ENCODE assay signal across 19 cellular contexts in the genomic region with DNA sequence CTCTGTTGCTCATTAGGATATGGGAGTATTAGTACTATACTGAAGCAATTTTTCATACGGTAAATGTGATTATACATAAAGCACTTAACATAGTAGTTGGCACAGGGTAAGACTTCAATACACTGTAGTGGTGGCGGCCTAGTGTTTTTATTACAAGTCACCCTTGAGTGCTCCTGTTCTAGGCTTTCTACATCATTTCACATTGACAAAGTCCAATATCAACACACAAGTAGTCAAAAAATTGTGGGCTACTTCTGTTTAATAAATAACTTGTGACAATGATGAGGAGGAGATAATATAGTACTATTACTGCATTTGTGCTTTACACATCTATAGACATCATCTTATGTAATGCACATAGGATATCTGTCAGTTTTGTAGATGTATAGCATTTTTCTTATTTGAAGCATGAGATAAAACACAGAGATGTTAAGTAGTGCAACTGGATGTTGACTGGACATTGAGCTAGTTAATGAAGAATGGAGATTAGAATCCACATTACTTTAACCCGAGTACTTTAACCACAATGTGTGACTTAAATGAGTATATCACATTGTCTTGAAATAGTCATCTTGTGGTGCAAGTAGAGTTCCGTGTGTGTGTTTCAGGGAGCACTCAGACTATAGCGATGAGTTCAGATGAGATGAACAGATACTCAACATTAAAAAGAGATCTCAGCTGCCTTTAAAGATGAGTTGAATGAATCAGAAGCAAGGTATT.
DNase-seq lines count a peak whose midpoint lies in the region; ATAC-seq, FAIRE-seq and TF ChIP-seq lines count a peak whose summit lies in the region.
"Had no signal": no experiment of that assay in that cellular context is flagged by ENCODE, and none has a peak within 500 bp of the region (broad histone marks: within the 10 kb centered on the region; RNA-seq: fewer than 3 reads in every experiment).

No MANE protein-coding gene starts in this region.

- H3K27me3 ChIP-seq in keratinocyte (ENCODE audit: control insufficient read depth, extremely low read depth, insufficient read depth, low read length), result no peaks in the 10 kb centered on the region
- H3K27me3 ChIP-seq: BE2C had no signal

- H3K4me1 ChIP-seq in keratinocyte (ENCODE audit: control insufficient read depth, extremely low read depth, insufficient read depth, low read length), result no peaks in the 10 kb centered on the region
- H3K4me1 ChIP-seq: A549, BE2C had no signal

- dilution Hi-C loops in keratinocyte (cut with MboI; ENCODE audit: extremely low pct_ligation_motif_present, low sequenced_read_pairs), result no loop called here

- FAIRE-seq in HTR-8/SVneo (lab: Jason Lieb, UNC) (peak; percentile 40), keratinocyte (lab: Jason Lieb, UNC) (peak; percentile 64)
- FAIRE-seq: A549, D721Med, GM12892 had no signal

- H3K36me3 ChIP-seq in keratinocyte (ENCODE audit: control insufficient read depth in 2 of 2, extremely low read depth in 1 of 2, insufficient read depth in 2 of 2, low read length in 2 of 2), result no peaks in the 10 kb centered on the region
- H3K36me3 ChIP-seq: BE2C had no signal

- no peaks in the 10 kb centered on the region for H3K9me3 ChIP-seq in keratinocyte (ENCODE audit: control insufficient read depth, low read depth, low read length)
- H3K9me3 ChIP-seq: A549, BE2C had no signal

- no peak overlapping the region for H2AFZ ChIP-seq in keratinocyte (ENCODE audit: control insufficient read depth, low read length)

- no peak overlapping the region for H3K9ac ChIP-seq in keratinocyte (ENCODE audit: control insufficient read depth, extremely low read depth, insufficient read depth, low read length)

- H3K27ac ChIP-seq in keratinocyte (ENCODE audit: control insufficient read depth, insufficient read depth, low read length), result no peak overlapping the region
- H3K27ac ChIP-seq: A549, C4-2B had no signal

- H3K79me2 ChIP-seq in keratinocyte (ENCODE audit: control insufficient read depth, insufficient read depth, low read length), result no peaks in the 10 kb centered on the region

- H4K20me1 ChIP-seq in keratinocyte (ENCODE audit: control insufficient read depth, extremely low read depth, insufficient read depth, low read length), result no peaks in the 10 kb centered on the region

- no peaks in the 10 kb centered on the region for H3K9me1 ChIP-seq in keratinocyte (ENCODE audit: control insufficient read depth, extremely low read depth, insufficient read depth, low read length)

- H3K4me2 ChIP-seq in keratinocyte (ENCODE audit: control insufficient read depth, extremely low read depth, insufficient read depth, low read depth, low read length), result no peak overlapping the region
- H3K4me2 ChIP-seq: A549 had no signal

- no peak for TF ChIP-seq CTCF in keratinocyte (optimal IDR thresholded peaks at IDR 0.05 in 1 of 3, IDR thresholded peaks at IDR 0.05 in 1 of 3, conservative IDR thresholded peaks at IDR 0.05 in 1 of 3; ENCODE audit: extremely low read depth in 1 of 3, insufficient read depth in 2 of 3, low read length in 3 of 3)

- ATAC-seq in HG03342 (IDR thresholded peaks at IDR 0.05; ENCODE audit: unreplicated experiment), result no peak
- ATAC-seq: A549 had no signal

- DNase-seq in HTR-8/SVneo (ENCODE audit: insufficient read length, low spot score) (no peak), keratinocyte (ENCODE audit: low read depth, low spot score) (no peak), left kidney (ENCODE audit: low read depth, low spot score) (peak; percentile 17), NCI-H2029 (lab: John Stamatoyannopoulos, UW) (no peak), NCI-H2171 (lab: John Stamatoyannopoulos, UW) (no peak), NCI-H187 treated with DMSO at 0.1 percent for 48 hours (lab: John Stamatoyannopoulos, UW) (no peak)
- DNase-seq: BE2C; CD4-positive, alpha-beta memory T cell; DMS153; DMS79 treated with DMSO at 0.1 percent for 48 hours; GDM1; GOT3; H9; IMR-90 had no signal

- H3K4me3 ChIP-seq in keratinocyte (ENCODE audit: control insufficient read depth in 2 of 3, extremely low read depth in 1 of 3, insufficient read depth in 2 of 3, low read depth in 1 of 3, low read length in 3 of 3), result no peak overlapping the region
- H3K4me3 ChIP-seq: A549 had no signal
